15 cellular contexts compared by ENCODE assay signal in the genomic region with DNA sequence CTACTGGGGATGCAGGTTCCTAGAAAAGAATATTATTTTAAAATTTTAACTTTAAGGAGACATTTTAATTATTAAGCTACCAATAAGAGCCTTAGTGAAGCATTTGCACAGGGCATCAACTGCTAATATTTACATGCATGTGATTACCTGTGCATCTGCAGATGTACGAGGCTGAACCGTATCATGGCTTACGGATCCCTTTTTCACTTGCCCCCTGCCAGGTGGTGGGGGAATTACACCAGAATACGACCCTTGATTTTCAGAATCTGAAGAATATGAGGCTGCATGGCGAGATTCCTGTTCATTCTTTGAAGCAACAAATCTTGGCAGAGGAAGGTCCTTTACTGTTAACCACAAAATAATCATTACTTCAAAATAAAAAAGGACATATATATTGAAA. TPM values are rescaled to one million over a fixed set of nuclear protein-coding genes. Genes with fewer than 3 reads are reported as not detected.
DNase-seq lines count a peak whose midpoint lies in the region; ATAC-seq and TF ChIP-seq lines count a peak whose summit lies in the region.
"Had no signal": no experiment of that assay in that cellular context is flagged by ENCODE, and none has a peak within 500 bp of the region (broad histone marks: within the 10 kb centered on the region; RNA-seq: fewer than 3 reads in every experiment).

No MANE protein-coding gene starts in this region.

- no peak overlapping the region for H3K4me3 Mint-ChIP-seq in MCF 10A (ENCODE audit: unreplicated experiment)
- H3K4me3 Mint-ChIP-seq in endodermal cell, result no peak overlapping the region
- H3K4me3 Mint-ChIP-seq: IgD-negative memory B cell had no signal

- no peaks in the 10 kb centered on the region for H3K36me3 ChIP-seq in breast epithelium
- peaks cover 37% of the 10 kb centered on the region for H3K36me3 ChIP-seq in endodermal cell (ENCODE audit: control insufficient read depth, insufficient read depth, low read length)

- WGBS in endodermal cell (ENCODE audit: insufficient coverage in 1 of 2, insufficient read length in 1 of 2), 2 experiments, result 94 to 96% methylated on average over 3 to 5 of the region's 5 CpGs

- intact Hi-C loops in MCF 10A (cut with micrococcal nuclease) (no loop called here), breast epithelium (cut with DNase I; ENCODE audit: low total_unique reads) (no loop called here)

- H3K4me3 ChIP-seq in breast epithelium, result no peak overlapping the region
- H3K4me3 ChIP-seq in NB4 (ENCODE audit: low read depth, low read length), result no peak overlapping the region
- no peak overlapping the region for H3K4me3 ChIP-seq in endodermal cell (ENCODE audit: low read length)
- H3K4me3 ChIP-seq: psoas muscle had no signal

- no peaks in the 10 kb centered on the region for H3K4me1 ChIP-seq in breast epithelium
- peaks cover 5% of the 10 kb centered on the region for H3K4me1 ChIP-seq in endodermal cell (ENCODE audit: control insufficient read depth, insufficient read depth, low read length)
- H3K4me1 ChIP-seq: psoas muscle had no signal

- DNase-seq in MCF 10A (ENCODE audit: unreplicated experiment) (no peak), breast epithelium (ENCODE audit: low spot score in 2 of 2) (no peak), NB4 (ENCODE audit: low read depth) (peak; percentile 20), endodermal cell (peak; percentile 56)
- DNase-seq: caudate nucleus; HCEC 1CT; psoas muscle; stimulated activated CD4-positive, alpha-beta T cell treated with anti-CD3 and anti-CD28 coated beads, Interleukin-2, amount 100 ng/mL, for 48 hours; stimulated activated naive CD4-positive, alpha-beta T cell had no signal

- peak; percentile 15 for TF ChIP-seq CTCF in MCF 10A (IDR thresholded peaks at IDR 0.05; ENCODE audit: unreplicated experiment)
- no peak for TF ChIP-seq CTCF in breast epithelium (IDR thresholded peaks at IDR 0.05)
- TF ChIP-seq CTCF in NB4 (IDR thresholded peaks at IDR 0.05; ENCODE audit: low read depth, low read length), result no peak
- peak; percentile 69 for TF ChIP-seq CTCF in endodermal cell (conservative IDR thresholded peaks at IDR 0.05)

- H3K27me3 Mint-ChIP-seq in MCF 10A (ENCODE audit: insufficient read depth, unreplicated experiment), result no peaks in the 10 kb centered on the region
- H3K27me3 Mint-ChIP-seq in endodermal cell (ENCODE audit: insufficient read depth), result no peaks in the 10 kb centered on the region
- H3K27me3 Mint-ChIP-seq: IgD-negative memory B cell had no signal

- H3K27ac ChIP-seq in breast epithelium (no peak overlapping the region), endodermal cell (ENCODE audit: low read depth, low read length) (no peak overlapping the region)
- H3K27ac ChIP-seq: psoas muscle had no signal

- POLR2A ChIA-PET in MCF 10A (lab: Yijun Ruan, JAX), result interaction anchor here (1.2 kb wide), 1 partner anchor 40 kb away, joined by 3 read pairs; no protein-coding TSS in a partner anchor

- H3K36me3 Mint-ChIP-seq in MCF 10A (ENCODE audit: insufficient read depth, unreplicated experiment) (peaks cover 19% of the 10 kb centered on the region), endodermal cell (ENCODE audit: low read depth) (peaks cover 18% of the 10 kb centered on the region)

- H3K9me3 ChIP-seq in breast epithelium, result no peaks in the 10 kb centered on the region
- no peaks in the 10 kb centered on the region for H3K9me3 ChIP-seq in endodermal cell (ENCODE audit: control insufficient read depth, low read length)
- H3K9me3 ChIP-seq: psoas muscle had no signal

- H3K27me3 ChIP-seq in breast epithelium, result no peaks in the 10 kb centered on the region
- no peaks in the 10 kb centered on the region for H3K27me3 ChIP-seq in endodermal cell (ENCODE audit: control insufficient read depth, insufficient read depth, low read length, poor library complexity, severe bottlenecking)

- H3K9ac ChIP-seq in endodermal cell (ENCODE audit: extremely low read depth, low read length, poor library complexity, severe bottlenecking), result no peak overlapping the region

- peaks cover 11% of the 10 kb centered on the region for H3K4me1 Mint-ChIP-seq in MCF 10A (ENCODE audit: insufficient read depth, unreplicated experiment)
- peaks cover 25% of the 10 kb centered on the region for H3K4me1 Mint-ChIP-seq in endodermal cell

- ATAC-seq in esophagus mucosa (no peak), HG02678 (IDR thresholded peaks at IDR 0.05; ENCODE audit: unreplicated experiment) (no peak), GM18498 (IDR thresholded peaks at IDR 0.05; ENCODE audit: unreplicated experiment) (no peak), HG03520 (IDR thresholded peaks at IDR 0.05; ENCODE audit: unreplicated experiment) (no peak)
- ATAC-seq: psoas muscle, Right ventricle myocardium inferior had no signal

- no peaks in the 10 kb centered on the region for H3K9me3 Mint-ChIP-seq in MCF 10A (ENCODE audit: unreplicated experiment)
- H3K9me3 Mint-ChIP-seq in endodermal cell, result no peaks in the 10 kb centered on the region
- H3K9me3 Mint-ChIP-seq: IgD-negative memory B cell had no signal

- CTCF ChIA-PET in MCF 10A (lab: Yijun Ruan, JAX), result no interaction called here

- BruUV-seq in MCF 10A (replicated peaks; lab: Mats Ljungman, UMichigan), result no TSS peak

- H3K27ac Mint-ChIP-seq in MCF 10A (ENCODE audit: low read depth, unreplicated experiment) (no peak overlapping the region), endodermal cell (no peak overlapping the region)
- H3K27ac Mint-ChIP-seq: IgD-negative memory B cell had no signal

- TF ChIP-seq POLR2A in breast epithelium (IDR thresholded peaks at IDR 0.05), result no peak
- TF ChIP-seq POLR2A in NB4 (IDR thresholded peaks at IDR 0.05; ENCODE audit: extremely low read depth, insufficient read length), result no peak

RNA-seq across cellular contexts. Expression of gene REPS1, which starts 42.7 kb away (rescaled TPM):
- total RNA-seq in MCF 10A (2022) (54.8 and 65.3 TPM in 2 replicates), breast epithelium (10 to 100 TPM; 40.5 to 79.9 (median 66.5) TPM), endodermal cell (10 to 100 TPM; 33.0 to 34.1 TPM), esophagus mucosa (42.2 TPM)
- polyA plus RNA-seq in endodermal cell (2013, experiment 1 of 2), result 57.1 TPM
- polyA plus RNA-seq in endodermal cell (2013, experiment 2 of 2), result 56.3 TPM

Comparison
In these comparisons a context has a peak if more than half of its experiments do, and no peak if none do; other contexts are left out.
1. CTCF ChIP-seq: peak in MCF 10A (single experiment) and endodermal cell (single experiment); none in breast epithelium (0 of 3) and NB4 (single experiment).
2. DNase-seq: peak in NB4 (single experiment) and endodermal cell (single experiment); none in MCF 10A (single experiment) and breast epithelium (0 of 2).